Comparison of ENCODE assay signal across 22 cellular contexts in genomic region chr5:155954739-155955445, GRCh38.
"Had no signal": no experiment of that assay in that cellular context is flagged by ENCODE, and none has a peak within 500 bp of the region (broad histone marks: within the 10 kb centered on the region; RNA-seq: fewer than 3 reads in every experiment).

No MANE protein-coding gene starts in this region.

- H3K36me3 ChIP-seq: left lung, neutrophil, right lobe of liver, upper lobe of right lung had no signal

- H3K9ac ChIP-seq: parathyroid adenoma had no signal

- DNase-seq: activated CD4-positive, alpha-beta memory T cell treated with anti-CD3 and anti-CD28 coated beads, Interleukin-2, amount 10 ng/mL, durations not matched to agents 7 days and 5 days; activated CD4-positive, alpha-beta T cell treated with anti-CD3 and anti-CD28 coated beads for 36 hours; activated CD8-positive, alpha-beta memory T cell treated with anti-CD3 and anti-CD28 coated beads, Interleukin-2, amount 10 ng/mL, durations not matched to agents 7 days and 5 days; activated naive CD4-positive, alpha-beta T cell treated with Interleukin-2 at 50 U/mL for 16 hours; activated naive CD8-positive, alpha-beta T cell treated with anti-CD3 and anti-CD28 coated beads, Interleukin-2, amount 10 ng/mL, durations not matched to agents 7 days and 5 days; amygdala; caudate nucleus; dorsolateral prefrontal cortex; foreskin melanocyte; hypothalamus; left lung; mammary epithelial cell; natural killer cell; right lobe of liver; stimulated activated CD4-positive, alpha-beta T cell treated with anti-CD3 and anti-CD28 coated beads, Interleukin-4, amount 100 ng/mL, for 4 hours; stimulated activated naive B cell treated with anti-CD40 and anti-IgM and Interleukin-4, amounts not matched to agents 10 μg/mL and 1 μg/mL and 100 μg/mL, for 72 hours; upper lobe of right lung had no signal

- H3K27ac ChIP-seq: dorsolateral prefrontal cortex, left lung, neutrophil, parathyroid adenoma, right lobe of liver, upper lobe of right lung had no signal

- H3K9me3 Mint-ChIP-seq: activated CD4-positive, alpha-beta memory T cell treated with anti-CD3 and anti-CD28 coated beads, Interleukin-2, amount 10 ng/mL, durations not matched to agents 7 days and 5 days; activated naive CD8-positive, alpha-beta T cell treated with anti-CD3 and anti-CD28 coated beads, Interleukin-2, amount 10 ng/mL, durations not matched to agents 7 days and 5 days; activated T-helper 2 cell treated with anti-CD3 and anti-CD28 coated beads, Interferon-gamma antibody, Interleukin-2, Interleukin-4, amounts not matched to agents 10 μg/mL and 5 μg/mL and 100 μg/mL, durations not matched to agents 14 hours and 24 hours and 36 hours; brain; natural killer cell; WTC11 had no signal

- H3K9me3 ChIP-seq: left lung, neutrophil, right lobe of liver, upper lobe of right lung had no signal

- H3K27ac Mint-ChIP-seq: activated CD4-positive, alpha-beta memory T cell treated with anti-CD3 and anti-CD28 coated beads, Interleukin-2, amount 10 ng/mL, durations not matched to agents 7 days and 5 days; activated CD4-positive, alpha-beta T cell treated with anti-CD3 and anti-CD28 coated beads for 36 hours; activated CD8-positive, alpha-beta memory T cell treated with anti-CD3 and anti-CD28 coated beads, Interleukin-2, amount 10 ng/mL, durations not matched to agents 7 days and 5 days; activated naive CD8-positive, alpha-beta T cell treated with anti-CD3 and anti-CD28 coated beads, Interleukin-2, amount 10 ng/mL, durations not matched to agents 7 days and 5 days; activated T-helper 2 cell treated with anti-CD3 and anti-CD28 coated beads, Interferon-gamma antibody, Interleukin-2, Interleukin-4, amounts not matched to agents 10 μg/mL and 5 μg/mL and 100 μg/mL, durations not matched to agents 14 hours and 24 hours and 36 hours; natural killer cell; stimulated activated naive B cell treated with anti-CD40 and anti-IgM and Interleukin-4, amounts not matched to agents 10 μg/mL and 1 μg/mL and 100 μg/mL, for 72 hours; WTC11 had no signal

- H2AFZ ChIP-seq: parathyroid adenoma had no signal

- H3K4me1 ChIP-seq: left lung, right lobe of liver, upper lobe of right lung had no signal

- H3K4me3 Mint-ChIP-seq: activated CD4-positive, alpha-beta memory T cell treated with anti-CD3 and anti-CD28 coated beads, Interleukin-2, amount 10 ng/mL, durations not matched to agents 7 days and 5 days; activated CD4-positive, alpha-beta T cell treated with anti-CD3 and anti-CD28 coated beads for 36 hours; activated CD8-positive, alpha-beta memory T cell treated with anti-CD3 and anti-CD28 coated beads, Interleukin-2, amount 10 ng/mL, durations not matched to agents 7 days and 5 days; activated naive CD8-positive, alpha-beta T cell treated with anti-CD3 and anti-CD28 coated beads, Interleukin-2, amount 10 ng/mL, durations not matched to agents 7 days and 5 days; brain; natural killer cell; stimulated activated naive B cell treated with anti-CD40 and anti-IgM and Interleukin-4, amounts not matched to agents 10 μg/mL and 1 μg/mL and 100 μg/mL, for 72 hours; WTC11 had no signal

- H3K27me3 Mint-ChIP-seq: activated CD4-positive, alpha-beta memory T cell treated with anti-CD3 and anti-CD28 coated beads, Interleukin-2, amount 10 ng/mL, durations not matched to agents 7 days and 5 days; activated naive CD8-positive, alpha-beta T cell treated with anti-CD3 and anti-CD28 coated beads, Interleukin-2, amount 10 ng/mL, durations not matched to agents 7 days and 5 days had no signal

- H3K27me3 ChIP-seq: dorsolateral prefrontal cortex, left lung, neutrophil, right lobe of liver, upper lobe of right lung had no signal

- ATAC-seq: activated CD4-positive, alpha-beta T cell treated with anti-CD3 and anti-CD28 coated beads for 36 hours; activated CD8-positive, alpha-beta memory T cell treated with anti-CD3 and anti-CD28 coated beads, Interleukin-2, amount 10 ng/mL, durations not matched to agents 7 days and 5 days; left lung; natural killer cell; right lobe of liver; stimulated activated naive B cell treated with anti-CD40 and anti-IgM and Interleukin-4, amounts not matched to agents 10 μg/mL and 1 μg/mL and 100 μg/mL, for 72 hours; upper lobe of right lung; WTC11 had no signal

- H3K4me1 Mint-ChIP-seq: activated CD8-positive, alpha-beta memory T cell treated with anti-CD3 and anti-CD28 coated beads, Interleukin-2, amount 10 ng/mL, durations not matched to agents 7 days and 5 days; activated naive CD8-positive, alpha-beta T cell treated with anti-CD3 and anti-CD28 coated beads, Interleukin-2, amount 10 ng/mL, durations not matched to agents 7 days and 5 days; natural killer cell; stimulated activated naive B cell treated with anti-CD40 and anti-IgM and Interleukin-4, amounts not matched to agents 10 μg/mL and 1 μg/mL and 100 μg/mL, for 72 hours had no signal

- H3K36me3 Mint-ChIP-seq: activated CD8-positive, alpha-beta memory T cell treated with anti-CD3 and anti-CD28 coated beads, Interleukin-2, amount 10 ng/mL, durations not matched to agents 7 days and 5 days; activated naive CD8-positive, alpha-beta T cell treated with anti-CD3 and anti-CD28 coated beads, Interleukin-2, amount 10 ng/mL, durations not matched to agents 7 days and 5 days; brain; natural killer cell; stimulated activated naive B cell treated with anti-CD40 and anti-IgM and Interleukin-4, amounts not matched to agents 10 μg/mL and 1 μg/mL and 100 μg/mL, for 72 hours; WTC11 had no signal

- H3K4me3 ChIP-seq: dorsolateral prefrontal cortex, left lung, right lobe of liver, upper lobe of right lung had no signal
